ENCODE assay signal across 14 cellular contexts in the genomic region with DNA sequence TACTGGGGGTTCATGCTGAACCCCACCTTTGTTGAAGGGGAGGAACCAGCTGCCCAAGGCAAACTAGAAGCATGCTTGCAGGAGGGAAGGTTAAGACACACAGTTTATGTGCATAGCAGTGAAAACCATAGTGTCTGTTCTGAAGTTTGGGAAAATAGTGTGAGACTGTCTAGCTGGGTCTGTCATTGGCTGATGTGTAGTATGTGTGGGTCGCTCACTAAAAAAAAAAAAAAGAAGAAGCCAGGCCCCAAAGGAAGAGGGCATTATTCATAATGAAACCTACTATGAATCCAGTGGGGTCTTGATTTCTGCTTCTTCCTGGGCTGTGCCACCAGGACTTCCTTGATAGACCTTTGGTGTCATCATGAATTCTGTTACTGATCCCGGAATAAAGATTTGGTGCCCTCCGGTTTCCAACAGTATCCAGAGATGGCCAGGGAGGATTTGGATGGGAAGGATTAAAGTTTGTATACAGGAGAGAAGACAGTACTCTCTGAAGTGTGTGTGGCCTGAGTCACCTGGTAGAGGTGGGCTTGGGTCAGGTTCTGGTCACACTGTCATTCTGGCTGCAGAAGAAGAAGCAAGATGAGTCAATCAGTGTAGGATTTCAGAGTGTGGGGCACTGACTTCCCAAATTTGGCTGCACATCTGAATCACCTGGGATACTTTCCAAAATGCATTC.
A peak's percentile ranks its signal among the peaks of the same experiment; 100 is the strongest.
DNase-seq lines count a peak whose midpoint lies in the region; ATAC-seq and TF ChIP-seq lines count a peak whose summit lies in the region.
"Had no signal": no experiment of that assay in that cellular context is flagged by ENCODE, and none has a peak within 500 bp of the region (broad histone marks: within the 10 kb centered on the region; RNA-seq: fewer than 3 reads in every experiment).

No MANE protein-coding gene starts in this region.

- peaks cover 70% of the 10 kb centered on the region for H3K4me1 Mint-ChIP-seq in activated naive CD4-positive, alpha-beta T cell treated with anti-CD3 and anti-CD28 coated beads for 36 hours (ENCODE audit: low read depth)
- H3K4me1 Mint-ChIP-seq in WTC11: peaks cover 16% of the 10 kb centered on the region
- H3K4me1 Mint-ChIP-seq in stimulated activated naive B cell treated with anti-CD40 and anti-IgM and Interleukin-4, amounts not matched to agents 10 μg/mL and 1 μg/mL and 100 μg/mL, for 72 hours: peaks cover 2 to 6% of the 10 kb centered on the region in 2 donors

- no peaks in the 10 kb centered on the region for H3K27me3 Mint-ChIP-seq in activated naive CD4-positive, alpha-beta T cell treated with anti-CD3 and anti-CD28 coated beads for 36 hours (ENCODE audit: low read depth)
- no peaks in the 10 kb centered on the region for H3K27me3 Mint-ChIP-seq in WTC11 (ENCODE audit: low read depth)
- H3K27me3 Mint-ChIP-seq in stimulated activated naive B cell treated with anti-CD40 and anti-IgM and Interleukin-4, amounts not matched to agents 10 μg/mL and 1 μg/mL and 100 μg/mL, for 72 hours: peaks cover 0 to 8% of the 10 kb centered on the region in 2 donors
- H3K27me3 Mint-ChIP-seq: effector memory CD8-positive, alpha-beta T cell had no signal

- CTCF ChIA-PET in activated naive CD4-positive, alpha-beta T cell treated with anti-CD3 and anti-CD28 coated beads for 36 hours (lab: Charles Lee): no interaction called here
- CTCF ChIA-PET in WTC11 (lab: Charles Lee): interaction anchor here (0.7 kb wide), 1 partner anchor 44 kb away, joined by 3 read pairs; no protein-coding TSS in a partner anchor

- H3K27ac ChIP-seq in temporal lobe (ENCODE audit: low read depth, low read length): peak overlapping the region; percentile 90
- H3K27ac ChIP-seq: left ventricle myocardium inferior, neutrophil, SK-N-MC had no signal

- no peak overlapping the region for H3K4me3 Mint-ChIP-seq in activated naive CD4-positive, alpha-beta T cell treated with anti-CD3 and anti-CD28 coated beads for 36 hours
- H3K4me3 Mint-ChIP-seq in WTC11: no peak overlapping the region
- no peak overlapping the region for H3K4me3 Mint-ChIP-seq in stimulated activated naive B cell treated with anti-CD40 and anti-IgM and Interleukin-4, amounts not matched to agents 10 μg/mL and 1 μg/mL and 100 μg/mL, for 72 hours
- H3K4me3 Mint-ChIP-seq: effector memory CD8-positive, alpha-beta T cell had no signal

- H3K36me3 Mint-ChIP-seq in activated naive CD4-positive, alpha-beta T cell treated with anti-CD3 and anti-CD28 coated beads for 36 hours (ENCODE audit: low read depth): peaks cover 30% of the 10 kb centered on the region
- no peaks in the 10 kb centered on the region for H3K36me3 Mint-ChIP-seq in WTC11
- H3K36me3 Mint-ChIP-seq in stimulated activated naive B cell treated with anti-CD40 and anti-IgM and Interleukin-4, amounts not matched to agents 10 μg/mL and 1 μg/mL and 100 μg/mL, for 72 hours: peaks cover 0 to 4% of the 10 kb centered on the region in 2 donors

- H3K9me3 Mint-ChIP-seq in activated naive CD4-positive, alpha-beta T cell treated with anti-CD3 and anti-CD28 coated beads for 36 hours: peaks cover 2% of the 10 kb centered on the region
- no peaks in the 10 kb centered on the region for H3K9me3 Mint-ChIP-seq in WTC11
- H3K9me3 Mint-ChIP-seq in stimulated activated naive B cell treated with anti-CD40 and anti-IgM and Interleukin-4, amounts not matched to agents 10 μg/mL and 1 μg/mL and 100 μg/mL, for 72 hours: peaks cover 0 to 5% of the 10 kb centered on the region in 2 donors
- H3K9me3 Mint-ChIP-seq: effector memory CD8-positive, alpha-beta T cell had no signal

- no peak for DNase-seq in activated naive CD4-positive, alpha-beta T cell treated with anti-CD3 and anti-CD28 coated beads for 36 hours
- no peak for DNase-seq in activated naive CD4-positive, alpha-beta T cell treated with anti-CD3 and anti-CD28 coated beads, Interleukin-2, amount 50 U/mL, for 16 hours
- DNase-seq in WTC11 (ENCODE audit: low spot score): no peak
- DNase-seq in fibroblast of mammary gland (ENCODE audit: low read depth): peak; percentile 73
- DNase-seq in stimulated activated naive B cell treated with anti-CD40 and anti-IgM and Interleukin-4, amounts not matched to agents 10 μg/mL and 1 μg/mL and 100 μg/mL, for 72 hours: no peak
- DNase-seq: effector memory CD8-positive, alpha-beta T cell; heart left ventricle; left ventricle myocardium inferior; NCI-H2081 had no signal

- TF ChIP-seq CTCF in WTC11 (IDR thresholded peaks at IDR 0.05) (no peak), fibroblast of mammary gland (conservative IDR thresholded peaks at IDR 0.05; ENCODE audit: control insufficient read depth, insufficient read depth, low read depth, low read length) (no peak)

- POLR2A ChIA-PET in WTC11 (lab: Charles Lee): no interaction called here

- no peak for ATAC-seq in WTC11
- no peak for ATAC-seq in GM19467 (IDR thresholded peaks at IDR 0.05; ENCODE audit: unreplicated experiment)
- ATAC-seq in GM18868 (IDR thresholded peaks at IDR 0.05; ENCODE audit: unreplicated experiment): no peak
- no peak for ATAC-seq in stimulated activated naive B cell treated with anti-CD40 and anti-IgM and Interleukin-4, amounts not matched to agents 10 μg/mL and 1 μg/mL and 100 μg/mL, for 72 hours (replicated peaks)
- ATAC-seq: effector memory CD8-positive, alpha-beta T cell had no signal

- no peak overlapping the region for H3K4me3 ChIP-seq in fibroblast of mammary gland (ENCODE audit: control insufficient read depth, low read depth, low read length)
- H3K4me3 ChIP-seq: heart left ventricle, left ventricle myocardium inferior, SK-N-MC had no signal

- intact Hi-C loops in activated naive CD4-positive, alpha-beta T cell treated with anti-CD3 and anti-CD28 coated beads for 36 hours (cut with micrococcal nuclease): no loop called here

- H3K27ac Mint-ChIP-seq in activated naive CD4-positive, alpha-beta T cell treated with anti-CD3 and anti-CD28 coated beads for 36 hours: peak overlapping the region; percentile 14
- H3K27ac Mint-ChIP-seq in WTC11: peak overlapping the region; percentile 20; the same call in 1 of the 2 replicates
- no peak overlapping the region for H3K27ac Mint-ChIP-seq in stimulated activated naive B cell treated with anti-CD40 and anti-IgM and Interleukin-4, amounts not matched to agents 10 μg/mL and 1 μg/mL and 100 μg/mL, for 72 hours

TF ChIP-seq in WTC11, 78 proteins besides CTCF, POLR2A, EP300 and RAD21:
- TF ChIP-seq, protein P1, sequence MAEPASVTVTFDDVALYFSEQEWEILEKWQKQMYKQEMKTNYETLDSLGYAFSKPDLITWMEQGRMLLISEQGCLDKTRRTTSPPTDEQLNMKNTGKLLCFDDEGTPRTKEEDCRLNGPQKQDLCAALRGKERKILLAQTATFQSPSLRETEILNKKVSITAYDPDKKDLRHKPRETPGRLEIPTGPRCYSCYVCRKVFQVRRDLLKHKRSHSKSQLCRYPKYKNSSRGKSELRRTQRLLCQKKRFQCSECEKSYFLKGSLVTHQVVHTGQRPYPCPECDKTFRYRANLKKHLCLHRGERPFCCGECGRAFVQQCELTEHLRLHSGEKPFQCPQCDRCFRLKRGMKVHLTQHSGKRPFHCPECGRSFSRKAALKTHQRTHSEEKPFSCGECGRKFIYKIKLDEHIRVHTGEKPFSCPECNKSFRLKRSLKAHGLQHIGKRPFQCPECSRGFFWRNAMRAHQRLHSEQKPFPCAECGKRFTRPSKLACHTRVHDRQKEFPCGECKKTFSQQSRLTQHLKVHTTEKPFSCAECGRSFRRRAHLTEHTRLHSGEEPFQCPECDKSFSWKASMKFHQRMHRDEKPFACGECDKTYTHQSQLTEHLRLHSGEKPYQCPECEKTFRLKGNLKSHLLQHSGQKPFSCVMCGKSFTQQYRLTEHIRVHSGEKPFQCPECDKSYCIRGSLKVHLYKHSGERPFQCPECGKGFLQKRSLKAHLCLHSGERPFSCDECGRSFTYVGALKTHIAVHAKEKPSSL (CRISPR knock-in tag; conservative IDR thresholded peaks at IDR 0.05): no peak
- no peak for TF ChIP-seq JUN (CRISPR knock-in tag; IDR thresholded peaks at IDR 0.05)
- TF ChIP-seq, protein P2, sequence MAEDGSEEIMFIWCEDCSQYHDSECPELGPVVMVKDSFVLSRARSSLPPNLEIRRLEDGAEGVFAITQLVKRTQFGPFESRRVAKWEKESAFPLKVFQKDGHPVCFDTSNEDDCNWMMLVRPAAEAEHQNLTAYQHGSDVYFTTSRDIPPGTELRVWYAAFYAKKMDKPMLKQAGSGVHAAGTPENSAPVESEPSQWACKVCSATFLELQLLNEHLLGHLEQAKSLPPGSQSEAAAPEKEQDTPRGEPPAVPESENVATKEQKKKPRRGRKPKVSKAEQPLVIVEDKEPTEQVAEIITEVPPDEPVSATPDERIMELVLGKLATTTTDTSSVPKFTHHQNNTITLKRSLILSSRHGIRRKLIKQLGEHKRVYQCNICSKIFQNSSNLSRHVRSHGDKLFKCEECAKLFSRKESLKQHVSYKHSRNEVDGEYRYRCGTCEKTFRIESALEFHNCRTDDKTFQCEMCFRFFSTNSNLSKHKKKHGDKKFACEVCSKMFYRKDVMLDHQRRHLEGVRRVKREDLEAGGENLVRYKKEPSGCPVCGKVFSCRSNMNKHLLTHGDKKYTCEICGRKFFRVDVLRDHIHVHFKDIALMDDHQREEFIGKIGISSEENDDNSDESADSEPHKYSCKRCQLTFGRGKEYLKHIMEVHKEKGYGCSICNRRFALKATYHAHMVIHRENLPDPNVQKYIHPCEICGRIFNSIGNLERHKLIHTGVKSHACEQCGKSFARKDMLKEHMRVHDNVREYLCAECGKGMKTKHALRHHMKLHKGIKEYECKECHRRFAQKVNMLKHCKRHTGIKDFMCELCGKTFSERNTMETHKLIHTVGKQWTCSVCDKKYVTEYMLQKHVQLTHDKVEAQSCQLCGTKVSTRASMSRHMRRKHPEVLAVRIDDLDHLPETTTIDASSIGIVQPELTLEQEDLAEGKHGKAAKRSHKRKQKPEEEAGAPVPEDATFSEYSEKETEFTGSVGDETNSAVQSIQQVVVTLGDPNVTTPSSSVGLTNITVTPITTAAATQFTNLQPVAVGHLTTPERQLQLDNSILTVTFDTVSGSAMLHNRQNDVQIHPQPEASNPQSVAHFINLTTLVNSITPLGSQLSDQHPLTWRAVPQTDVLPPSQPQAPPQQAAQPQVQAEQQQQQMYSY (CRISPR knock-in tag; IDR thresholded peaks at IDR 0.05): no peak
- TF ChIP-seq OVOL2 (CRISPR knock-in tag; IDR thresholded peaks at IDR 0.05; ENCODE audit: borderline replicate concordance): no peak
- no peak for TF ChIP-seq FOXP1 (CRISPR knock-in tag; IDR thresholded peaks at IDR 0.05; ENCODE audit: borderline replicate concordance)
- no peak for TF ChIP-seq IRF2 (CRISPR knock-in tag; IDR thresholded peaks at IDR 0.05; ENCODE audit: borderline replicate concordance, low read depth)
- no peak for TF ChIP-seq ZNF219 (CRISPR knock-in tag; IDR thresholded peaks at IDR 0.05; ENCODE audit: borderline replicate concordance)
